ENCODE assay signal across 15 cellular contexts in genomic region chr17:46929413-46929812, GRCh38. TPM values are rescaled to one million over a fixed set of nuclear protein-coding genes. Genes with fewer than 3 reads are reported as not detected.
DNase-seq lines count a peak whose midpoint lies in the region; ATAC-seq, FAIRE-seq and TF ChIP-seq lines count a peak whose summit lies in the region.
"Had no signal": no experiment of that assay in that cellular context is flagged by ENCODE, and none has a peak within 500 bp of the region (broad histone marks: within the 10 kb centered on the region; RNA-seq: fewer than 3 reads in every experiment).

No MANE protein-coding gene starts in this region.

- no peak overlapping the region for H3K9ac ChIP-seq in endodermal cell (ENCODE audit: extremely low read depth, low read length, poor library complexity, severe bottlenecking)

- H3K4me1 Mint-ChIP-seq in endodermal cell = no peaks in the 10 kb centered on the region
- H3K4me1 Mint-ChIP-seq in nephron = peaks cover 22% of the 10 kb centered on the region
- peaks cover 42% of the 10 kb centered on the region for H3K4me1 Mint-ChIP-seq in activated T-helper 1 cell treated with anti-CD3 and anti-CD28 coated beads, Interleukin-12 subunit alpha, Interleukin-12 subunit beta, Interleukin-2, Interleukin-4 antibody, amounts not matched to agents 30 ng/mL and 10 ng/mL and 1 ng/mL, durations not matched to agents 14 hours and 24 hours and 36 hours (ENCODE audit: low read depth)

- H3K27me3 Mint-ChIP-seq in endodermal cell (ENCODE audit: insufficient read depth) (no peaks in the 10 kb centered on the region), nephron (ENCODE audit: low read depth) (no peaks in the 10 kb centered on the region)
- no peaks in the 10 kb centered on the region for H3K27me3 Mint-ChIP-seq in activated T-helper 1 cell treated with anti-CD3 and anti-CD28 coated beads, Interleukin-12 subunit alpha, Interleukin-12 subunit beta, Interleukin-2, Interleukin-4 antibody, amounts not matched to agents 30 ng/mL and 10 ng/mL and 1 ng/mL, durations not matched to agents 14 hours and 24 hours and 36 hours (ENCODE audit: insufficient read depth)
- H3K27me3 Mint-ChIP-seq: CD4-positive, alpha-beta memory T cell; stimulated activated memory B cell treated with anti-CD40 and anti-IgM and Interleukin-4, amounts not matched to agents 10 μg/mL and 1 μg/mL and 100 μg/mL, for 72 hours had no signal

- H3K4me3 Mint-ChIP-seq in endodermal cell = no peak overlapping the region
- no peak overlapping the region for H3K4me3 Mint-ChIP-seq in nephron
- no peak overlapping the region for H3K4me3 Mint-ChIP-seq in activated T-helper 1 cell treated with anti-CD3 and anti-CD28 coated beads, Interleukin-12 subunit alpha, Interleukin-12 subunit beta, Interleukin-2, Interleukin-4 antibody, amounts not matched to agents 30 ng/mL and 10 ng/mL and 1 ng/mL, durations not matched to agents 14 hours and 24 hours and 36 hours
- H3K4me3 Mint-ChIP-seq: stimulated activated memory B cell treated with anti-CD40 and anti-IgM and Interleukin-4, amounts not matched to agents 10 μg/mL and 1 μg/mL and 100 μg/mL, for 72 hours; T-helper 2 cell treated with Interferon-gamma antibody and Interleukin-4, amounts not matched to agents 5 μg/mL and 100 μg/mL, for 36 hours had no signal

- no peak for TF ChIP-seq CTCF in endodermal cell (conservative IDR thresholded peaks at IDR 0.05)
- no peak for TF ChIP-seq CTCF in nephron (IDR thresholded peaks at IDR 0.05; ENCODE audit: unreplicated experiment in 3 of 3)

- H3K36me3 ChIP-seq in endodermal cell (ENCODE audit: control insufficient read depth, insufficient read depth, low read length) = peaks cover 60% of the 10 kb centered on the region

- intact Hi-C loops in activated T-helper 1 cell treated with anti-CD3 and anti-CD28 coated beads, Interleukin-12 subunit alpha, Interleukin-12 subunit beta, Interleukin-2, Interleukin-4 antibody, amounts not matched to agents 30 ng/mL and 10 ng/mL and 1 ng/mL, durations not matched to agents 14 hours and 24 hours and 36 hours (cut with micrococcal nuclease) = loop anchor here (10.0 kb wide), 2 partner anchors 255 to 1345 kb away; partner anchors contain the start of gene CDC27

- no peaks in the 10 kb centered on the region for H3K4me1 ChIP-seq in endodermal cell (ENCODE audit: control insufficient read depth, insufficient read depth, low read length)

- no peak overlapping the region for H3K4me3 ChIP-seq in endodermal cell (ENCODE audit: low read length)
- H3K4me3 ChIP-seq: left ventricle myocardium inferior had no signal

- DNase-seq in Daoy (ENCODE audit: low read depth) (peak; percentile 82), RCC 7860 (ENCODE audit: low spot score) (peak; percentile 79), endodermal cell (no peak), COLO668 (lab: John Stamatoyannopoulos, UW; ENCODE audit: unreplicated experiment) (no peak), NAMALWA (ENCODE audit: low spot score) (no peak)
- no peak for DNase-seq in stimulated activated naive CD8-positive, alpha-beta T cell treated with anti-CD3 and anti-CD28 coated beads, Interleukin-15, Interleukin-2, amounts not matched to agents 100 U/mL and 50 U/mL, for 24 hours
- no peak for DNase-seq in activated T-helper 1 cell treated with anti-CD3 and anti-CD28 coated beads, Interleukin-12 subunit alpha, Interleukin-12 subunit beta, Interleukin-2, Interleukin-4 antibody, amounts not matched to agents 30 ng/mL and 10 ng/mL and 1 ng/mL, durations not matched to agents 14 hours and 24 hours and 36 hours (ENCODE audit: low spot score)
- DNase-seq: CD4-positive, alpha-beta memory T cell; cortex of kidney; left ventricle myocardium inferior; occipital lobe had no signal

- ATAC-seq in stimulated activated naive CD8-positive, alpha-beta T cell treated with anti-CD3 and anti-CD28 coated beads, Interleukin-15, Interleukin-2, amounts not matched to agents 100 U/mL and 50 U/mL, for 24 hours = no peak
- ATAC-seq: activated naive CD4-positive, alpha-beta T cell treated with anti-CD3 and anti-CD28 coated beads, Interleukin-2, amount 50 U/mL, for 72 hours; stimulated activated memory B cell treated with anti-CD40 and anti-IgM and Interleukin-4, amounts not matched to agents 10 μg/mL and 1 μg/mL and 100 μg/mL, for 72 hours had no signal

- H3K27ac Mint-ChIP-seq in endodermal cell (no peak overlapping the region), nephron (peak overlapping the region in 2 of 3 experiments; percentile 2 to 68)
- no peak overlapping the region for H3K27ac Mint-ChIP-seq in activated T-helper 1 cell treated with anti-CD3 and anti-CD28 coated beads, Interleukin-12 subunit alpha, Interleukin-12 subunit beta, Interleukin-2, Interleukin-4 antibody, amounts not matched to agents 30 ng/mL and 10 ng/mL and 1 ng/mL, durations not matched to agents 14 hours and 24 hours and 36 hours
- H3K27ac Mint-ChIP-seq: stimulated activated memory B cell treated with anti-CD40 and anti-IgM and Interleukin-4, amounts not matched to agents 10 μg/mL and 1 μg/mL and 100 μg/mL, for 72 hours; T-helper 2 cell treated with Interferon-gamma antibody and Interleukin-4, amounts not matched to agents 5 μg/mL and 100 μg/mL, for 36 hours had no signal

- H3K27me3 ChIP-seq in endodermal cell (ENCODE audit: control insufficient read depth, insufficient read depth, low read length, poor library complexity, severe bottlenecking) = no peaks in the 10 kb centered on the region

- H3K27ac ChIP-seq in endodermal cell (ENCODE audit: low read depth, low read length) = peak overlapping the region; percentile 74
- H3K27ac ChIP-seq: left ventricle myocardium inferior had no signal

- H3K9me3 Mint-ChIP-seq in endodermal cell (no peaks in the 10 kb centered on the region), nephron (no peaks in the 10 kb centered on the region)
- no peaks in the 10 kb centered on the region for H3K9me3 Mint-ChIP-seq in activated T-helper 1 cell treated with anti-CD3 and anti-CD28 coated beads, Interleukin-12 subunit alpha, Interleukin-12 subunit beta, Interleukin-2, Interleukin-4 antibody, amounts not matched to agents 30 ng/mL and 10 ng/mL and 1 ng/mL, durations not matched to agents 14 hours and 24 hours and 36 hours
- H3K9me3 Mint-ChIP-seq: activated naive CD4-positive, alpha-beta T cell treated with anti-CD3 and anti-CD28 coated beads, Interleukin-2, amount 50 U/mL, for 72 hours; CD4-positive, alpha-beta memory T cell; stimulated activated memory B cell treated with anti-CD40 and anti-IgM and Interleukin-4, amounts not matched to agents 10 μg/mL and 1 μg/mL and 100 μg/mL, for 72 hours; T-helper 2 cell treated with Interferon-gamma antibody and Interleukin-4, amounts not matched to agents 5 μg/mL and 100 μg/mL, for 36 hours had no signal

- peak; percentile 53 for FAIRE-seq in RCC 7860 (lab: Jason Lieb, UNC)

- H3K36me3 Mint-ChIP-seq in endodermal cell (ENCODE audit: low read depth) (peaks cover 41% of the 10 kb centered on the region), nephron (ENCODE audit: low read depth) (peaks cover 35% of the 10 kb centered on the region)
- peaks cover 38% of the 10 kb centered on the region for H3K36me3 Mint-ChIP-seq in activated T-helper 1 cell treated with anti-CD3 and anti-CD28 coated beads, Interleukin-12 subunit alpha, Interleukin-12 subunit beta, Interleukin-2, Interleukin-4 antibody, amounts not matched to agents 30 ng/mL and 10 ng/mL and 1 ng/mL, durations not matched to agents 14 hours and 24 hours and 36 hours (ENCODE audit: low read depth)

- 75 to 81% methylated on average over 5 to 6 of the region's 6 CpGs for WGBS in endodermal cell (ENCODE audit: insufficient coverage in 1 of 2, insufficient read length in 1 of 2), 2 experiments

- no peaks in the 10 kb centered on the region for H3K9me3 ChIP-seq in endodermal cell (ENCODE audit: control insufficient read depth, low read length)
- H3K9me3 ChIP-seq: left ventricle myocardium inferior had no signal

RNA-seq across cellular contexts. Expression of gene GOSR2, which starts 6.5 kb away (rescaled TPM):
- total RNA-seq in Daoy (2014; rRNA removed; shearing (Covaris generic)) = 53.2 and 67.7 TPM in 2 replicates
- 10 to 100 TPM; 51.9 to 65.5 TPM for total RNA-seq in endodermal cell
- 39.7 TPM for polyA plus RNA-seq in endodermal cell (2013, experiment 1 of 2)
- polyA plus RNA-seq in endodermal cell (2013, experiment 2 of 2) = 33.5 TPM
- 59.4 and 62.7 TPM in 2 replicates for total RNA-seq in activated T-helper 1 cell treated with anti-CD3 and anti-CD28 coated beads, Interleukin-12 subunit alpha, Interleukin-12 subunit beta, Interleukin-2, Interleukin-4 antibody, amounts not matched to agents 30 ng/mL and 10 ng/mL and 1 ng/mL, durations not matched to agents 14 hours and 24 hours and 36 hours

RNA-seq across cellular contexts. Expression of gene RPRML, which starts 49.6 kb away (rescaled TPM):
- 0.27 and 0.29 TPM in 2 replicates for total RNA-seq in Daoy (2014; rRNA removed; shearing (Covaris generic))
- under 1 TPM in 1 of 2 donors, not detected in 1; 0.31 TPM for total RNA-seq in endodermal cell
- 6.1 TPM for polyA plus RNA-seq in endodermal cell (2013, experiment 1 of 2)
- 4.6 TPM for polyA plus RNA-seq in endodermal cell (2013, experiment 2 of 2)
- total RNA-seq in activated T-helper 1 cell treated with anti-CD3 and anti-CD28 coated beads, Interleukin-12 subunit alpha, Interleukin-12 subunit beta, Interleukin-2, Interleukin-4 antibody, amounts not matched to agents 30 ng/mL and 10 ng/mL and 1 ng/mL, durations not matched to agents 14 hours and 24 hours and 36 hours = not detected in 2 replicates
- total RNA-seq: activated naive CD4-positive, alpha-beta T cell treated with anti-CD3 and anti-CD28 coated beads, Interleukin-2, amount 50 U/mL, for 72 hours; CD4-positive, alpha-beta memory T cell; left ventricle myocardium inferior had no signal
- polyA plus RNA-seq: CD4-positive, alpha-beta memory T cell had no signal

Comparison
In these comparisons a context has a peak if more than half of its experiments do, and no peak if none do; other contexts are left out.
1. DNase-seq: peak in Daoy (single experiment) and RCC 7860 (single experiment); none in endodermal cell (single experiment), COLO668 (single experiment), stimulated activated naive CD8-positive, alpha-beta T cell treated with anti-CD3 and anti-CD28 coated beads, Interleukin-15, Interleukin-2, amounts not matched to agents 100 U/mL and 50 U/mL, for 24 hours (single experiment), NAMALWA (single experiment) and activated T-helper 1 cell treated with anti-CD3 and anti-CD28 coated beads, Interleukin-12 subunit alpha, Interleukin-12 subunit beta, Interleukin-2, Interleukin-4 antibody, amounts not matched to agents 30 ng/mL and 10 ng/mL and 1 ng/mL, durations not matched to agents 14 hours and 24 hours and 36 hours (single experiment).
2. H3K27ac Mint-ChIP-seq: peak in nephron (2 of 3); none in endodermal cell (single experiment) and activated T-helper 1 cell treated with anti-CD3 and anti-CD28 coated beads, Interleukin-12 subunit alpha, Interleukin-12 subunit beta, Interleukin-2, Interleukin-4 antibody, amounts not matched to agents 30 ng/mL and 10 ng/mL and 1 ng/mL, durations not matched to agents 14 hours and 24 hours and 36 hours (single experiment).